8 cellular contexts compared by ENCODE assay signal in the genomic region with DNA sequence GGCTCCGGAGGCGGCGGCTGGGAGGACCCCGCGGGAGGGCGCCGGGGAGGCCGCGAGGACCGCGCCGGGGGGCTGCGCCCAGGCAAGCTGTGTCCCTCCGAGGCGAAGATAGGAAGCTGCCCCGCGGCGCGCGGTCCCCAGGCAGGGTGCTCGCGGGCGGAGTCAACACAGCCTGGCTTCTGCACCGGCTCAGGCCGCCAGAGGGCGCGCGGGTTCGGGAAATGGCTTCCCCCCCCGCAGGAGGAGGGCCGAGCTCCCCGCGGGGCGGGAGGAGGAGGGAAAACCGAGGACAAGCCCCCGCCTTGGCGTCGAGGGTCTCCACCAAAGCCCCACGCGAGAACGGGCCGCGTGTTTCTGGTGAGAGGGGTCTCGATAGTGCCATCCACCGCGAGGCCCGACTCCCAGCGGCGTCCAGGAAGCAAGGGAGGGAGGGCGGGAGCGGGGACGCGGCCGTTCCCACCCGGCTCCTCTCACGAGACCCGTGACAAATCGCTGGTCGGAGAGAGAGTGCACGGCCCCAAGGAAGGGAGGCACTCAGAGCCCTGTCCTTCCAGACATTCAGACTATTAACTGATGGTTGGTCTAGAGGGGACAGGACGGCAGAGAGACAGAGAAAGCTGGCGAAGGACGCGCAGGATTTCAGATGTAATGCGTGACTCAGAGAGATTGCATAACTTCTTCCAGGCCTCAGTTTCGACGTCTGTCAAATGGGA.
DNase-seq lines count a peak whose midpoint lies in the region; ATAC-seq lines count a peak whose summit lies in the region.

No MANE protein-coding gene starts in this region.

- DNase-seq in Ammon's horn (ENCODE audit: low spot score) (peak; percentile 86), NCI-H510A (lab: John Stamatoyannopoulos, UW) (peak; percentile 54), ecto neural progenitor cell (ENCODE audit: low spot score) (peak; percentile 92), medulla oblongata (ENCODE audit: extremely low spot score) (peak; percentile 84)
- peak; percentile 88 to 91 for DNase-seq in activated CD4-positive, alpha-beta T cell treated with anti-CD3 and anti-CD28 coated beads, Interleukin-2, amount 50 U/mL, for 4 hours
- peak; percentile 83 to 92 (median 83) for DNase-seq in stimulated activated CD4-positive, alpha-beta T cell treated with anti-CD3 and anti-CD28 coated beads, TNF-alpha, amount 100 ng/mL, for 4 hours (ENCODE audit: low read depth in 3 of 3)

- peak; percentile 63 for ATAC-seq in GM18870 (IDR thresholded peaks at IDR 0.05; ENCODE audit: unreplicated experiment)
- ATAC-seq in HG03103 (IDR thresholded peaks at IDR 0.05; ENCODE audit: low read depth, unreplicated experiment): peak; percentile 85

Comparison
In these comparisons a context has a peak if more than half of its experiments do, and no peak if none do; other contexts are left out.
1. Peak in every context shown above with its lines: DNase-seq and ATAC-seq.